16 cellular contexts compared by ENCODE assay signal in the genomic region with DNA sequence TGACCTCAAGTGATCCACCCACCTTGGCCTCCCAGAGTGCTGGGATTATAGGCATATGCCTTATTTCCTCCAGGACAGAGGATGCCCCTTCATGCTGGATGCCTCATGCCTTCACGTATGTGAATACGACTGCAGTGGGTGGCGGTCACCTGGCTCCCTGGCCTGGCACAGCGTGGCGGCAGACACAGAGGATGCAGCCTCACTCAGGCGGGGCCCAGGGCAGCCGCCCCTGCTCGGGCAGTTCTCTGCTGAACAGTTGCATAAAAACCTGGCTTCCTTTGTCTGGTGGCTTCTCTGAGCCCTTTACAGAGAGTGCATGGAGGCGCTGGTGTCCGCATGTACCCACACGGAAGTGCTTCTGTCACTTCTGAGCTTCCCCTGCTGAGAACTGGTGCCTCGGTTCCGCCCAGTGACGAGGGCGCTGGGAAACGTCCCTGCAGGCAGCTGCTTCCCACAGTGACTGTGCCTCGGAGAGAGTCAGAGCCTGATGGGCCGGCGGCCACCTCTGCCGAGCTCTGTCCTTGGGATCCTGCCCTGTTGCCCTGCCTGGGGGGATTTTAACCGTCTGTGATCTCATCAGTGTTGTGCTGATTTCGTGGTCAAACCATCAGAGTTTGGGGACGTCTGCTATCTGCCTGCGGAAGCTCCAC.
DNase-seq lines count a peak whose midpoint lies in the region; ATAC-seq, FAIRE-seq and TF ChIP-seq lines count a peak whose summit lies in the region.
"Had no signal": no experiment of that assay in that cellular context is flagged by ENCODE, and none has a peak within 500 bp of the region (broad histone marks: within the 10 kb centered on the region; RNA-seq: fewer than 3 reads in every experiment).

No MANE protein-coding gene starts in this region.

- no peak for TF ChIP-seq EP300 in HepG2 (IDR thresholded peaks at IDR 0.05; ENCODE audit: low read depth in 2 of 2, low read length in 2 of 2)
- no peak for TF ChIP-seq EP300 in HepG2 (CRISPR knock-in tag; IDR thresholded peaks at IDR 0.05; ENCODE audit: borderline replicate concordance)

- no peak overlapping the region for H3K18ac ChIP-seq in mesendoderm (ENCODE audit: low read length)

- H3K4ac ChIP-seq in mesendoderm (ENCODE audit: low read depth, low read length) = no peak overlapping the region

- BruUV-seq in HepG2 (replicated peaks; lab: Mats Ljungman, UMichigan) = no TSS peak

- ATAC-seq in right lobe of liver (peak; percentile 7 to 53 (median 41)), HepG2 (no peak), HG02588 (IDR thresholded peaks at IDR 0.05; ENCODE audit: unreplicated experiment) (no peak)

- H3K4me2 ChIP-seq in HepG2 (ENCODE audit: low read depth, low read length) (no peak overlapping the region), mesendoderm (ENCODE audit: low read length) (no peak overlapping the region)

- 50% methylated on average over 6 of the region's 24 CpGs for WGBS in right lobe of liver (ENCODE audit: insufficient coverage, low coverage, low lambda C conversion rate, missing lambda C conversion rate)
- 14% methylated on average over 7 of the region's 24 CpGs for WGBS in HepG2 (ENCODE audit: low lambda C conversion rate)
- no CpG with 5 or more reads among the region's 24 CpGs for WGBS in mesendoderm (ENCODE audit: extremely low coverage, insufficient coverage, low lambda C conversion rate)

- peak in 1 of 3 donors; percentile 37 for DNase-seq in right lobe of liver
- no peak for DNase-seq in HepG2 (ENCODE audit: low spot score)
- peak; percentile 29 for DNase-seq in epidermal melanocyte (ENCODE audit: insufficient read length, low spot score)
- no peak for DNase-seq in mesendoderm
- no peak for DNase-seq in middle frontal gyrus (ENCODE audit: extremely low spot score, low spot score)
- DNase-seq in stimulated activated CD4-positive, alpha-beta T cell treated with anti-CD3 and anti-CD28 coated beads, Interleukin-1b, Interleukin-23, amount 100 ng/mL, for 48 hours = no peak
- no peak for DNase-seq in endothelial cell (ENCODE audit: low spot score)
- DNase-seq: activated CD4-positive, alpha-beta T cell treated with anti-CD3 and anti-CD28 coated beads, Interleukin-2, amount 50 U/mL, for 4 hours; BE2C; dermis blood vessel endothelial cell; Kasumi-1; occipital lobe; stimulated activated CD4-positive, alpha-beta T cell treated with anti-CD3 and anti-CD28 coated beads, Interleukin-2, amount 100 ng/mL, for 24 hours; T-helper 2 cell had no signal

- POLR2A ChIA-PET in HepG2 (lab: Yijun Ruan, JAX) = no interaction called here

- H3K36me3 ChIP-seq in right lobe of liver (no peaks in the 10 kb centered on the region), HepG2 (replicated peaks in 1 of 2; ENCODE audit: control insufficient read depth in 1 of 2, insufficient read depth in 2 of 2, low read length in 2 of 2) (no peaks in the 10 kb centered on the region), mesendoderm (ENCODE audit: control insufficient read depth, insufficient read depth, low read length) (no peaks in the 10 kb centered on the region)
- H3K36me3 ChIP-seq: BE2C had no signal

- TF ChIP-seq RAD21 in HepG2 (CRISPR knock-in tag; IDR thresholded peaks at IDR 0.05) = no peak

- H3K27me3 Mint-ChIP-seq in endothelial cell (ENCODE audit: unreplicated experiment) = peaks cover 2% of the 10 kb centered on the region

- no peaks in the 10 kb centered on the region; the same call in 1 of the 2 replicates for H4K20me1 ChIP-seq in HepG2 (ENCODE audit: insufficient read depth, low read length)

- no peak overlapping the region for H2AFZ ChIP-seq in HepG2 (ENCODE audit: low read length)

- H3K27ac Mint-ChIP-seq in endothelial cell (ENCODE audit: unreplicated experiment) = no peak overlapping the region

- H2BK15ac ChIP-seq in mesendoderm (replicated peaks; ENCODE audit: low read depth) = no peak overlapping the region

- H3K4me1 ChIP-seq in right lobe of liver (no peaks in the 10 kb centered on the region), HepG2 (ENCODE audit: insufficient read depth, low read length) (no peaks in the 10 kb centered on the region), mesendoderm (ENCODE audit: control insufficient read depth, low read depth, low read length) (no peaks in the 10 kb centered on the region)

- CTCF ChIA-PET in HepG2 (lab: Yijun Ruan, JAX; ENCODE audit: low intra/inter-chr PET ratio, low total read pairs) = no interaction called here

- no peak for FAIRE-seq in HepG2 (lab: Jason Lieb, UNC)
- FAIRE-seq: G401.6 had no signal

- H3K9me3 Mint-ChIP-seq in endothelial cell (ENCODE audit: unreplicated experiment) = peaks cover 6% of the 10 kb centered on the region

- no peak overlapping the region for H3K4me3 Mint-ChIP-seq in endothelial cell (ENCODE audit: unreplicated experiment)

- TF ChIP-seq CTCF in right lobe of liver (IDR thresholded peaks at IDR 0.05) = no peak
- TF ChIP-seq CTCF in HepG2 (CRISPR knock-in tag; IDR thresholded peaks at IDR 0.05) = no peak
- TF ChIP-seq CTCF in endothelial cell (IDR thresholded peaks at IDR 0.05; ENCODE audit: unreplicated experiment) = no peak

- no peak overlapping the region for H2BK5ac ChIP-seq in mesendoderm (ENCODE audit: low read length)

- no peaks in the 10 kb centered on the region for H3K79me1 ChIP-seq in mesendoderm (ENCODE audit: low read length)

- no peak overlapping the region for H4K8ac ChIP-seq in mesendoderm (ENCODE audit: low read depth, low read length)

- H3K9ac ChIP-seq in HepG2 (ENCODE audit: insufficient read depth, low read depth, low read length) (no peak overlapping the region), mesendoderm (ENCODE audit: low read length) (no peak overlapping the region)

- in situ Hi-C loops in HepG2 (cut with HindIII; ENCODE audit: extremely low pct_ligation_motif_present, low pct_unique_long_range_greater_than_20kb) = no loop called here

- H3K27ac ChIP-seq in right lobe of liver (no peak overlapping the region), HepG2 (ENCODE audit: extremely low read length, insufficient read depth, low read length) (no peak overlapping the region), mesendoderm (ENCODE audit: low read depth, low read length) (no peak overlapping the region)

- H2BK120ac ChIP-seq in mesendoderm (ENCODE audit: low read depth, low read length) = no peak overlapping the region

- H3K9me3 ChIP-seq in right lobe of liver = no peaks in the 10 kb centered on the region
- H3K9me3 ChIP-seq in HepG2 (ENCODE audit: low read length) = no peaks in the 10 kb centered on the region
- H3K9me3 ChIP-seq: BE2C had no signal

- H3K4me1 Mint-ChIP-seq in endothelial cell (ENCODE audit: unreplicated experiment) = no peaks in the 10 kb centered on the region

- no peaks in the 10 kb centered on the region for H3K36me3 Mint-ChIP-seq in endothelial cell (ENCODE audit: low read depth, unreplicated experiment)

- no peak overlapping the region for H4K5ac ChIP-seq in mesendoderm (ENCODE audit: low read length)

- H3K23ac ChIP-seq in mesendoderm (ENCODE audit: low read length) = peak overlapping the region; percentile 15

- H2AK5ac ChIP-seq in mesendoderm (ENCODE audit: low read length) = no peak overlapping the region

- H3K27me3 ChIP-seq in right lobe of liver (no peaks in the 10 kb centered on the region), HepG2 (ENCODE audit: control insufficient read depth in 1 of 2, insufficient read depth in 2 of 2, low read length in 2 of 2) (peaks cover 20 to 89% of the 10 kb centered on the region in 2 experiments; a peak in 4 of 5 replicates), mesendoderm (ENCODE audit: insufficient read depth, low read length, poor library complexity) (no peaks in the 10 kb centered on the region)
- H3K27me3 ChIP-seq: BE2C had no signal

- H3K56ac ChIP-seq in mesendoderm (ENCODE audit: low read length) = no peak overlapping the region

- H3K4me3 ChIP-seq in right lobe of liver = no peak overlapping the region
- H3K4me3 ChIP-seq in HepG2 (replicated peaks in 1 of 3; ENCODE audit: insufficient read depth in 1 of 3, low read depth in 2 of 3, low read length in 3 of 3) = no peak overlapping the region
- no peak overlapping the region for H3K4me3 ChIP-seq in mesendoderm (ENCODE audit: low read length)

- intact Hi-C loops in right lobe of liver (cut with DNase I) (no loop called here), HepG2 (cut with micrococcal nuclease; ENCODE audit: unreplicated experiment) (no loop called here)

- H3K79me2 ChIP-seq in HepG2 (ENCODE audit: insufficient read depth, low read length) (no peaks in the 10 kb centered on the region), mesendoderm (ENCODE audit: control insufficient read depth, insufficient read depth, low read length) (no peaks in the 10 kb centered on the region)

- no peak for TF ChIP-seq POLR2A in right lobe of liver (IDR thresholded peaks at IDR 0.05)
- no peak for TF ChIP-seq POLR2A in HepG2 (IDR thresholded peaks at IDR 0.05; ENCODE audit: insufficient read depth in 1 of 2, low read depth in 2 of 2, low read length in 2 of 2)

TF ChIP-seq in HepG2, 621 proteins besides CTCF, POLR2A, EP300 and RAD21 (continues in another document):
- TF ChIP-seq, protein P1, sequence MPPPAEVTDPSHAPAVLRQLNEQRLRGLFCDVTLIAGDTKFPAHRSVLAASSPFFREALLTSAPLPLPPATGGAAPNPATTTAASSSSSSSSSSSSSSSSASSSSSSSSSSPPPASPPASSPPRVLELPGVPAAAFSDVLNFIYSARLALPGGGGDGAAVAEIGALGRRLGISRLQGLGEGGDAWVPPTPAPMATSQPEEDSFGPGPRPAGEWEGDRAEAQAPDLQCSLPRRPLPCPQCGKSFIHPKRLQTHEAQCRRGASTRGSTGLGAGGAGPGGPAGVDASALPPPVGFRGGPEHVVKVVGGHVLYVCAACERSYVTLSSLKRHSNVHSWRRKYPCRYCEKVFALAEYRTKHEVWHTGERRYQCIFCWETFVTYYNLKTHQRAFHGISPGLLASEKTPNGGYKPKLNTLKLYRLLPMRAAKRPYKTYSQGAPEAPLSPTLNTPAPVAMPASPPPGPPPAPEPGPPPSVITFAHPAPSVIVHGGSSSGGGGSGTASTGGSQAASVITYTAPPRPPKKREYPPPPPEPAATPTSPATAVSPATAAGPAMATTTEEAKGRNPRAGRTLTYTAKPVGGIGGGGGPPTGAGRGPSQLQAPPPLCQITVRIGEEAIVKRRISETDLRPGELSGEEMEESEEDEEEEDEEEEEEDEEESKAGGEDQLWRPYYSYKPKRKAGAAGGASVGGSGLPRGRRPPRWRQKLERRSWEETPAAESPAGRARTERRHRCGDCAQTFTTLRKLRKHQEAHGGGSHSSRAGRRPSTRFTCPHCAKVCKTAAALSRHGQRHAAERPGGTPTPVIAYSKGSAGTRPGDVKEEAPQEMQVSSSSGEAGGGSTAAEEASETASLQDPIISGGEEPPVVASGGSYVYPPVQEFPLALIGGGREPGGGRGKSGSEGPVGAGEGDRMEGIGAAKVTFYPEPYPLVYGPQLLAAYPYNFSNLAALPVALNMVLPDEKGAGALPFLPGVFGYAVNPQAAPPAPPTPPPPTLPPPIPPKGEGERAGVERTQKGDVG (CRISPR knock-in tag; IDR thresholded peaks at IDR 0.05; ENCODE audit: borderline replicate concordance) = no peak
- no peak for TF ChIP-seq ZNF703 (CRISPR knock-in tag; IDR thresholded peaks at IDR 0.05; ENCODE audit: borderline replicate concordance)

Comparison
In these comparisons a context has a peak if more than half of its experiments do, and no peak if none do; other contexts are left out.
1. ATAC-seq: peak in right lobe of liver (4 of 4); none in HepG2 (single experiment) and HG02588 (single experiment).